ENCODE assay signal across 1 cellular context in genomic region chr16:5071681-5072333, GRCh38.
TF ChIP-seq lines count a peak whose summit lies in the region.

ALG1 (plus strand) TSS chr16:5071843; CDS start chr16:5071850, 7 bp downstream.

TF ChIP-seq in HepG2, 621 proteins besides CTCF, POLR2A, EP300 and RAD21 (continued from another document and continues in another):
- TF ChIP-seq KIAA2018 (CRISPR knock-in tag; IDR thresholded peaks at IDR 0.05; ENCODE audit: borderline replicate concordance) (peak; percentile 22; the same call in 1 of the 2 replicates), ZNF543 (CRISPR knock-in tag; IDR thresholded peaks at IDR 0.05) (peak; percentile 96; the same call in 1 of the 2 replicates), ZBTB49 (CRISPR knock-in tag; IDR thresholded peaks at IDR 0.05; ENCODE audit: borderline replicate concordance) (peak; percentile 83), ZNF205 (CRISPR knock-in tag; IDR thresholded peaks at IDR 0.05) (peak; percentile 93), CEBPZ (IDR thresholded peaks at IDR 0.05; ENCODE audit: low read length) (no peak), ZNF766 (CRISPR knock-in tag; IDR thresholded peaks at IDR 0.05; ENCODE audit: borderline replicate concordance) (peak; percentile 70; the same call in 1 of the 2 replicates), ZBTB14 (CRISPR knock-in tag; IDR thresholded peaks at IDR 0.05) (peak; percentile 68; the same call in 1 of the 2 replicates), ZFP62 (CRISPR knock-in tag; IDR thresholded peaks at IDR 0.05) (0 out of 2 replicates have a peak, but pooled peaks have one; percentile 22), ATM (IDR thresholded peaks at IDR 0.05; ENCODE audit: borderline replicate concordance) (no peak), ZNF569 (CRISPR knock-in tag; IDR thresholded peaks at IDR 0.05; ENCODE audit: borderline replicate concordance) (no peak; the same call in 1 of the 2 replicates), SRSF1 (optimal IDR thresholded peaks at IDR 0.05; ENCODE audit: low read depth, low read length) (peak; percentile 91), ZNF580 (CRISPR knock-in tag; IDR thresholded peaks at IDR 0.05; ENCODE audit: borderline replicate concordance, low read depth) (peak; percentile 98), ZNF792 (CRISPR knock-in tag; IDR thresholded peaks at IDR 0.05) (peak; percentile 97), LBX2 (CRISPR knock-in tag; IDR thresholded peaks at IDR 0.05; ENCODE audit: borderline replicate concordance) (peak; percentile 81; the same call in 1 of the 2 replicates), MYC (CRISPR knock-in tag; IDR thresholded peaks at IDR 0.05; ENCODE audit: borderline replicate concordance) (peak; percentile 97), GZF1 (CRISPR knock-in tag; IDR thresholded peaks at IDR 0.05) (peak; percentile 97), ZBTB21 (CRISPR knock-in tag; IDR thresholded peaks at IDR 0.05) (peak; percentile 53; the same call in 1 of the 2 replicates), ZMAT3 (CRISPR knock-in tag; conservative IDR thresholded peaks at IDR 0.05) (peak; percentile 95), ZNF441 (CRISPR knock-in tag; IDR thresholded peaks at IDR 0.05; ENCODE audit: borderline replicate concordance) (peak; percentile 88), PRDM10 (CRISPR knock-in tag; IDR thresholded peaks at IDR 0.05; ENCODE audit: low read depth) (peak; percentile 37; the same call in 1 of the 2 replicates), ARNT2 (CRISPR knock-in tag; IDR thresholded peaks at IDR 0.05; ENCODE audit: low read depth) (peak; percentile 80; the same call in 1 of the 2 replicates), BRCA1 (CRISPR knock-in tag; IDR thresholded peaks at IDR 0.05) (0 out of 2 replicates have a peak, but pooled peaks have one; percentile 30), YEATS2 (CRISPR knock-in tag; IDR thresholded peaks at IDR 0.05; ENCODE audit: borderline replicate concordance) (peak; percentile 95; the same call in 1 of the 2 replicates), LCORL (IDR thresholded peaks at IDR 0.05) (peak; percentile 77), LCORL (CRISPR knock-in tag; IDR thresholded peaks at IDR 0.05) (peak; percentile 86; the same call in 1 of the 2 replicates), ZNF782 (CRISPR knock-in tag; IDR thresholded peaks at IDR 0.05; ENCODE audit: borderline replicate concordance) (peak; percentile 88; the same call in 1 of the 2 replicates), TIGD3 (CRISPR knock-in tag; IDR thresholded peaks at IDR 0.05; ENCODE audit: borderline replicate concordance) (no peak), TERF1 (CRISPR knock-in tag; IDR thresholded peaks at IDR 0.05) (no peak), ELF3 (CRISPR knock-in tag; IDR thresholded peaks at IDR 0.05) (peak; percentile 91)
